ENCODE assay signal across 9 cellular contexts in the genomic region with DNA sequence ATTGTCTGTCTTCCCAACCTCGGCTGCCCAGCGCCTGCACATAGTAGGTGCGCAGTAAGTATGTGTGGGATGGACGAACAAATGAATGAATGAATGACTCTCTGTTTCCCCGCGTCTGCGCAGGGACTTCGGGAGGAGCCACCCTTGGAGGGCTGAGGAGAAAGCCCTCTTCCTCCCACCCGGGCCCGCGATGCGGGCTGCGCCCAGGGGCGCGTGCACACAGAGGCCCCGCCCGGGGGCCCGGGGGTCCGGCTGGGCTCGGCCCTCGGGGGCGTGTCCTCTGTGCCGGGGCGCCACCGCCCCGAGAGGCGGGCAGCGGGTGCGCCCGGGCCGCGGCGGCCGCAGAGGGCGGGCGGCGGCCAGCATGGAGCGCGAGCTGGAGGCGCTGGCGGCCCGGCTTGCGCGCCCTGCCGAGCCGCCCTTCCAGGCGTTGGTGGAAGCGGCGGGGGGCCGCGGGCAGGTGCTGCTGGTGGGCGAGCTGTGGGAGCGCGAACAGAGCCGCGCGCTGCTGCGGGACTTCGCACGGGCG. TPM values are rescaled to one million over a fixed set of nuclear protein-coding genes. Genes with fewer than 3 reads are reported as not detected.
DNase-seq lines count a peak whose midpoint lies in the region; ATAC-seq lines count a peak whose summit lies in the region.
"Had no signal": no experiment of that assay in that cellular context is flagged by ENCODE, and none has a peak within 500 bp of the region (broad histone marks: within the 10 kb centered on the region; RNA-seq: fewer than 3 reads in every experiment).

TSS of gene C2orf72 (plus strand) at position 322 of the 529 bp plus-strand sequence. CDS start at position 365, 43 bp downstream.

- H3K4me1 Mint-ChIP-seq in T-cell: peaks cover 0 to 16% (median 0%) of the 10 kb centered on the region in 3 donors
- peaks cover 10 to 21% of the 10 kb centered on the region in 2 donors for H3K4me1 Mint-ChIP-seq in stimulated activated naive B cell treated with anti-CD40 and anti-IgM and Interleukin-4, amounts not matched to agents 10 μg/mL and 1 μg/mL and 100 μg/mL, for 72 hours

- CTCF ChIA-PET in T-cell (lab: Charles Lee): no interaction called here

- peak in 2 of 4 experiments; percentile 39 for ATAC-seq in T-cell (replicated peaks in 1 of 4)
- peak; percentile 29 for ATAC-seq in stimulated activated naive B cell treated with anti-CD40 and anti-IgM and Interleukin-4, amounts not matched to agents 10 μg/mL and 1 μg/mL and 100 μg/mL, for 72 hours (replicated peaks)

- DNase-seq in NCI-H345 (lab: John Stamatoyannopoulos, UW) (peak; percentile 41), NCI-H345 treated with DMSO at 0.1 percent for 48 hours (lab: John Stamatoyannopoulos, UW; ENCODE audit: unreplicated experiment) (no peak), T-cell (no peak), RKO (ENCODE audit: low spot score) (no peak)
- DNase-seq in stimulated activated naive B cell treated with anti-CD40 and anti-IgM and Interleukin-4, amounts not matched to agents 10 μg/mL and 1 μg/mL and 100 μg/mL, for 72 hours: no peak
- DNase-seq in stimulated activated CD8-positive, alpha-beta memory T cell treated with anti-CD3 and anti-CD28 coated beads, Interleukin-4, amount 100 ng/mL, for 48 hours: no peak
- DNase-seq in stimulated activated CD4-positive, alpha-beta T cell treated with anti-CD3 and anti-CD28 coated beads, Interleukin-1b, Interleukin-23, amount 100 ng/mL, for 48 hours: no peak

- H3K4me3 ChIP-seq in iPS-11a (ENCODE audit: low read depth, low read length): peak within 1 kb of the TSS; percentile 45

- peak within 1 kb of the TSS in 1 of 2 donors; percentile 67 for H3K27ac Mint-ChIP-seq in T-cell
- no peak within 1 kb of the TSS for H3K27ac Mint-ChIP-seq in stimulated activated naive B cell treated with anti-CD40 and anti-IgM and Interleukin-4, amounts not matched to agents 10 μg/mL and 1 μg/mL and 100 μg/mL, for 72 hours

- no peaks in the 10 kb centered on the region for H3K9me3 Mint-ChIP-seq in T-cell
- H3K9me3 Mint-ChIP-seq in stimulated activated naive B cell treated with anti-CD40 and anti-IgM and Interleukin-4, amounts not matched to agents 10 μg/mL and 1 μg/mL and 100 μg/mL, for 72 hours: no peaks in the 10 kb centered on the region

- peak within 1 kb of the TSS; percentile 47 to 65 (median 50) for H3K4me3 Mint-ChIP-seq in T-cell
- H3K4me3 Mint-ChIP-seq in stimulated activated naive B cell treated with anti-CD40 and anti-IgM and Interleukin-4, amounts not matched to agents 10 μg/mL and 1 μg/mL and 100 μg/mL, for 72 hours: peak within 1 kb of the TSS; percentile 59 to 62

- H3K27me3 Mint-ChIP-seq in T-cell: peaks cover 62 to 66% of the 10 kb centered on the region in 2 donors
- H3K27me3 Mint-ChIP-seq in stimulated activated naive B cell treated with anti-CD40 and anti-IgM and Interleukin-4, amounts not matched to agents 10 μg/mL and 1 μg/mL and 100 μg/mL, for 72 hours: peaks cover 42 to 64% of the 10 kb centered on the region in 2 donors

- no peaks in the 10 kb centered on the region for H3K36me3 Mint-ChIP-seq in T-cell
- no peaks in the 10 kb centered on the region for H3K36me3 Mint-ChIP-seq in stimulated activated naive B cell treated with anti-CD40 and anti-IgM and Interleukin-4, amounts not matched to agents 10 μg/mL and 1 μg/mL and 100 μg/mL, for 72 hours

- POLR2A ChIA-PET in T-cell (lab: Charles Lee): no interaction called here

RNA-seq across cellular contexts. Expression of gene C2orf72, which starts in this region (rescaled TPM):
- total RNA-seq in T-cell: under 1 TPM in 2 of 5 donors, not detected in 3; 0.13 to 0.20 TPM
- total RNA-seq: T-helper 2 cell treated with Interferon-gamma antibody and Interleukin-4, amounts not matched to agents 100 ng/mL and 5 ng/mL, for 36 hours had no signal
